ENCODE assay signal across 1 cellular context in genomic region chr3:171345112-171345843, GRCh38.
TF ChIP-seq lines count a peak whose summit lies in the region.

No MANE protein-coding gene starts in this region.

TF ChIP-seq in GM23338, 12 proteins besides CTCF, POLR2A, EP300 and RAD21 (continued from another document):
- TF ChIP-seq POLR2AphosphoS5 (IDR thresholded peaks at IDR 0.05; ENCODE audit: low read depth) (no peak), STAT1 (IDR thresholded peaks at IDR 0.05; ENCODE audit: unreplicated experiment) (no peak), ETS1 (IDR thresholded peaks at IDR 0.05) (no peak)
